ENCODE assay signal across 1 cellular context in genomic region chr22:32544953-32545558, GRCh38.
TF ChIP-seq lines count a peak whose summit lies in the region.

No MANE protein-coding gene starts in this region.

TF ChIP-seq in IMR-90, 13 proteins besides CTCF, POLR2A, EP300 and RAD21:
- TF ChIP-seq, protein P1, sequence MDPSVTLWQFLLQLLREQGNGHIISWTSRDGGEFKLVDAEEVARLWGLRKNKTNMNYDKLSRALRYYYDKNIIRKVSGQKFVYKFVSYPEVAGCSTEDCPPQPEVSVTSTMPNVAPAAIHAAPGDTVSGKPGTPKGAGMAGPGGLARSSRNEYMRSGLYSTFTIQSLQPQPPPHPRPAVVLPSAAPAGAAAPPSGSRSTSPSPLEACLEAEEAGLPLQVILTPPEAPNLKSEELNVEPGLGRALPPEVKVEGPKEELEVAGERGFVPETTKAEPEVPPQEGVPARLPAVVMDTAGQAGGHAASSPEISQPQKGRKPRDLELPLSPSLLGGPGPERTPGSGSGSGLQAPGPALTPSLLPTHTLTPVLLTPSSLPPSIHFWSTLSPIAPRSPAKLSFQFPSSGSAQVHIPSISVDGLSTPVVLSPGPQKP (IDR thresholded peaks at IDR 0.05; ENCODE audit: borderline replicate concordance, low read depth, low read length), result no peak
- TF ChIP-seq CEBPB (IDR thresholded peaks at IDR 0.05; ENCODE audit: low read depth, low read length) (no peak), RCOR1 (IDR thresholded peaks at IDR 0.05; ENCODE audit: insufficient replicate concordance, low read length) (no peak), FOS (IDR thresholded peaks at IDR 0.05; ENCODE audit: low read depth, low read length) (no peak), SMC3 (IDR thresholded peaks at IDR 0.05; ENCODE audit: low read depth, low read length) (no peak), BHLHE40 (IDR thresholded peaks at IDR 0.05; ENCODE audit: low read depth, low read length) (no peak), CHD1 (IDR thresholded peaks at IDR 0.05; ENCODE audit: low read depth, low read length) (no peak)
- TF ChIP-seq, protein P2, sequence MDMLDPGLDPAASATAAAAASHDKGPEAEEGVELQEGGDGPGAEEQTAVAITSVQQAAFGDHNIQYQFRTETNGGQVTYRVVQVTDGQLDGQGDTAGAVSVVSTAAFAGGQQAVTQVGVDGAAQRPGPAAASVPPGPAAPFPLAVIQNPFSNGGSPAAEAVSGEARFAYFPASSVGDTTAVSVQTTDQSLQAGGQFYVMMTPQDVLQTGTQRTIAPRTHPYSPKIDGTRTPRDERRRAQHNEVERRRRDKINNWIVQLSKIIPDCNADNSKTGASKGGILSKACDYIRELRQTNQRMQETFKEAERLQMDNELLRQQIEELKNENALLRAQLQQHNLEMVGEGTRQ (IDR thresholded peaks at IDR 0.05; ENCODE audit: low read depth, low read length), result no peak
